In genomic region chr13:44989941-44990340, GRCh38 we compare ENCODE assay signal across 8 cellular contexts. TPM values are rescaled to one million over a fixed set of nuclear protein-coding genes. Genes with fewer than 3 reads are reported as not detected.
DNase-seq lines count a peak whose midpoint lies in the region; ATAC-seq and TF ChIP-seq lines count a peak whose summit lies in the region.

No MANE protein-coding gene starts in this region.

- TF ChIP-seq CTCF in RWPE2 (IDR thresholded peaks at IDR 0.05; ENCODE audit: poor library complexity, severe bottlenecking) (no peak), epithelial cell of esophagus (IDR thresholded peaks at IDR 0.05; ENCODE audit: insufficient read depth, low read depth, low read length, missing control alignments) (no peak), neural cell (IDR thresholded peaks at IDR 0.05; ENCODE audit: poor library complexity, severe bottlenecking) (no peak)

- peak overlapping the region; percentile 85 for H3K4me2 ChIP-seq in neural cell (ENCODE audit: low read length)

- H3K4me1 ChIP-seq in RWPE2 (ENCODE audit: insufficient read depth, poor library complexity, severe bottlenecking): peaks cover 21% of the 10 kb centered on the region

- no peaks in the 10 kb centered on the region for H3K27me3 ChIP-seq in RWPE2 (ENCODE audit: insufficient read depth, poor library complexity, severe bottlenecking)
- no peaks in the 10 kb centered on the region for H3K27me3 ChIP-seq in neural cell (ENCODE audit: insufficient read depth, low read depth, low read length)

- H3K9me3 ChIP-seq in RWPE2 (ENCODE audit: severe bottlenecking) (no peaks in the 10 kb centered on the region), neural cell (ENCODE audit: low read length) (no peaks in the 10 kb centered on the region)

- intact Hi-C loops in Right ventricle myocardium superior (cut with DNase I): no loop called here
- intact Hi-C loops in Right ventricle myocardium inferior (cut with DNase I): no loop called here

- TF ChIP-seq RAD21 in neural cell (conservative IDR thresholded peaks at IDR 0.05): no peak

- no peak for TF ChIP-seq EP300 in neural cell (conservative IDR thresholded peaks at IDR 0.05; ENCODE audit: poor library complexity, severe bottlenecking)

- peaks cover 54% of the 10 kb centered on the region for H3K79me2 ChIP-seq in neural cell (replicated peaks; ENCODE audit: insufficient read depth, low read length)

- no peak for DNase-seq in Right ventricle myocardium superior
- DNase-seq in Right ventricle myocardium inferior (ENCODE audit: missing footprints): no peak
- no peak for DNase-seq in RWPE2 (ENCODE audit: low spot score)
- peak; percentile 11 for DNase-seq in epithelial cell of esophagus (ENCODE audit: low read depth)
- DNase-seq in midbrain (lab: John Stamatoyannopoulos, UW): no peak
- no peak for DNase-seq in NCI-H446 (lab: John Stamatoyannopoulos, UW)

- no peaks in the 10 kb centered on the region for H4K20me1 ChIP-seq in neural cell (ENCODE audit: insufficient read depth)

- H3K4me3 ChIP-seq in RWPE2 (ENCODE audit: severe bottlenecking): peak overlapping the region; percentile 95
- peak overlapping the region; percentile 97 for H3K4me3 ChIP-seq in epithelial cell of esophagus (ENCODE audit: low read length)
- H3K4me3 ChIP-seq in neural cell (ENCODE audit: low read length): peak overlapping the region; percentile 100

- peak; percentile 8 for ATAC-seq in Right ventricle myocardium superior (ENCODE audit: poor library complexity)
- no peak for ATAC-seq in Right ventricle myocardium inferior
- ATAC-seq in RWPE2 (ENCODE audit: low read depth): peak; percentile 11; the same call in 1 of the 3 replicates
- no peak for ATAC-seq in GM21390 (IDR thresholded peaks at IDR 0.05; ENCODE audit: unreplicated experiment)

- peak overlapping the region; percentile 97 for H2AFZ ChIP-seq in neural cell (ENCODE audit: low read depth, low read length)

- peak overlapping the region; percentile 43 for H3K27ac ChIP-seq in RWPE2 (ENCODE audit: poor library complexity, severe bottlenecking)
- peak overlapping the region; percentile 91 for H3K27ac ChIP-seq in neural cell (ENCODE audit: low read length)

- H3K36me3 ChIP-seq in RWPE2 (ENCODE audit: low read depth): peaks cover 29% of the 10 kb centered on the region
- H3K36me3 ChIP-seq in neural cell (ENCODE audit: insufficient read depth, low read length): no peaks in the 10 kb centered on the region

- no peaks in the 10 kb centered on the region for H3F3A ChIP-seq in neural cell (ENCODE audit: insufficient read depth, low read length, poor library complexity, severe bottlenecking)

- H3K9ac ChIP-seq in neural cell (ENCODE audit: low read length): peak overlapping the region; percentile 94

- no peaks in the 10 kb centered on the region for H3K9me2 ChIP-seq in neural cell (ENCODE audit: insufficient read depth, low read length)

TF ChIP-seq in neural cell, 6 proteins besides CTCF, POLR2A, EP300 and RAD21:
- no peak for TF ChIP-seq POLR2AphosphoS5 (IDR thresholded peaks at IDR 0.05)
- TF ChIP-seq EZH2 (IDR thresholded peaks at IDR 0.05; ENCODE audit: borderline replicate concordance, insufficient read depth, low read length, poor library complexity, severe bottlenecking): no peak
- TF ChIP-seq TAF1 (IDR thresholded peaks at IDR 0.05; ENCODE audit: low read depth): no peak
- no peak for TF ChIP-seq SMC3 (conservative IDR thresholded peaks at IDR 0.05; ENCODE audit: poor library complexity)
- no peak for TF ChIP-seq REST (IDR thresholded peaks at IDR 0.05; ENCODE audit: borderline replicate concordance)
- TF ChIP-seq MXI1 (conservative IDR thresholded peaks at IDR 0.05; ENCODE audit: poor library complexity, severe bottlenecking): no peak
TF ChIP-seq in neural cell: peak in this region for 0.

RNA-seq across cellular contexts. Expression of gene GPALPP1, which starts 0.6 kb away (rescaled TPM):
- total RNA-seq in Right ventricle myocardium superior (9.4 TPM), Right ventricle myocardium inferior (9.3 TPM)
- polyA plus RNA-seq in neural cell: 41.8 and 49.7 TPM in 2 replicates
- polyA minus RNA-seq in neural cell: 55.0 and 71.1 TPM in 2 replicates

RNA-seq across cellular contexts. Expression of gene NUFIP1, which starts 0.7 kb away (rescaled TPM):
- 2.6 TPM for total RNA-seq in Right ventricle myocardium superior
- total RNA-seq in Right ventricle myocardium inferior: 3.1 TPM
- 7.0 and 11.0 TPM in 2 replicates for polyA plus RNA-seq in neural cell
- polyA minus RNA-seq in neural cell: 10.7 and 12.7 TPM in 2 replicates

Comparison
In these comparisons a context has a peak if more than half of its experiments do, and no peak if none do; other contexts are left out.
1. ATAC-seq: peak in Right ventricle myocardium superior (single experiment) and RWPE2 (single experiment); none in Right ventricle myocardium inferior (single experiment) and GM21390 (single experiment).
2. Peak in every context shown above with its lines, with median percentiles within 50 percentile points of each other: H3K4me3 ChIP-seq.